ENCODE assay signal across 27 cellular contexts in genomic region chr20:9417665-9418064, GRCh38.
DNase-seq lines count a peak whose midpoint lies in the region; ATAC-seq, FAIRE-seq and TF ChIP-seq lines count a peak whose summit lies in the region.
"Had no signal": no experiment of that assay in that cellular context is flagged by ENCODE, and none has a peak within 500 bp of the region (broad histone marks: within the 10 kb centered on the region; RNA-seq: fewer than 3 reads in every experiment).

No MANE protein-coding gene starts in this region.

- peaks cover 4 to 12% (median 10%) of the 10 kb centered on the region in 3 donors for H3K36me3 ChIP-seq in tibial artery
- H3K36me3 ChIP-seq: breast epithelium, WERI-Rb-1 had no signal

- intact Hi-C loops in tibial artery (cut with DNase I; ENCODE audit: low total_unique reads): no loop called here

- no peaks in the 10 kb centered on the region for H3K27me3 ChIP-seq in tibial artery
- H3K27me3 ChIP-seq: breast epithelium had no signal

- no peak overlapping the region for H3K4me3 Mint-ChIP-seq in activated T-cell treated with anti-CD3 and anti-CD28 coated beads, Interleukin-2, amount 50 U/mL, for 72 hours
- H3K4me3 Mint-ChIP-seq: endodermal cell, nephron progenitor cell had no signal

- H3K4me1 Mint-ChIP-seq in activated T-cell treated with anti-CD3 and anti-CD28 coated beads, Interleukin-2, amount 50 U/mL, for 72 hours (ENCODE audit: low read depth): no peaks in the 10 kb centered on the region
- H3K4me1 Mint-ChIP-seq: endodermal cell, nephron progenitor cell had no signal

- H3K4me1 ChIP-seq in tibial artery: peaks cover 0 to 10% (median 0%) of the 10 kb centered on the region in 4 donors
- H3K4me1 ChIP-seq: breast epithelium, left ventricle myocardium inferior, parathyroid adenoma had no signal

- peak; percentile 70 for FAIRE-seq in RCC 7860 (lab: Jason Lieb, UNC)
- FAIRE-seq: HTR-8/SVneo had no signal

- TF ChIP-seq CTCF in fibroblast of mammary gland (conservative IDR thresholded peaks at IDR 0.05; ENCODE audit: control insufficient read depth, insufficient read depth, low read depth, low read length): no peak
- no peak for TF ChIP-seq CTCF in tibial artery (IDR thresholded peaks at IDR 0.05)

- ATAC-seq in activated T-cell treated with anti-CD3 and anti-CD28 coated beads, Interleukin-2, amount 50 U/mL, for 72 hours (replicated peaks in 1 of 2): peak; percentile 84 to 85
- peak; percentile 43 for ATAC-seq in stimulated activated naive CD8-positive, alpha-beta T cell treated with anti-CD3 and anti-CD28 coated beads, Interleukin-15, Interleukin-2, amounts not matched to agents 100 U/mL and 50 U/mL, for 24 hours
- ATAC-seq in GM21717 (IDR thresholded peaks at IDR 0.05; ENCODE audit: unreplicated experiment): no peak
- ATAC-seq: sciatic nerve had no signal

- H3K36me3 Mint-ChIP-seq in activated T-cell treated with anti-CD3 and anti-CD28 coated beads, Interleukin-2, amount 50 U/mL, for 72 hours (ENCODE audit: insufficient read depth in 2 of 2): no peaks in the 10 kb centered on the region

- DNase-seq in activated T-cell treated with anti-CD3 and anti-CD28 coated beads, Interleukin-2, amount 50 U/mL, for 72 hours: no peak
- no peak for DNase-seq in activated T-cell treated with anti-CD3 and anti-CD28 coated beads for 4 hours
- peak; percentile 53 for DNase-seq in RCC 7860 (ENCODE audit: low spot score)
- peak; percentile 74 for DNase-seq in fibroblast of mammary gland (ENCODE audit: low read depth)
- no peak for DNase-seq in stimulated activated naive CD8-positive, alpha-beta T cell treated with anti-CD3 and anti-CD28 coated beads, Interleukin-15, Interleukin-2, amounts not matched to agents 100 U/mL and 50 U/mL, for 24 hours
- DNase-seq in tibial artery: no peak
- no peak for DNase-seq in NCI-H1436 treated with DMSO at 0.1 percent for 48 hours (lab: John Stamatoyannopoulos, UW)
- DNase-seq: ACHN; activated gamma-delta T cell treated with Interleukin-2 at 50 U/mL for 16 hours; Calu3; endodermal cell; foreskin melanocyte; left ventricle myocardium inferior; NCI-H1105; NCI-H526; nephron progenitor cell; RPMI8226; stimulated activated CD8-positive, alpha-beta memory T cell treated with anti-CD3 and anti-CD28 coated beads, Interleukin-4, amount 100 ng/mL, for 48 hours; WERI-Rb-1 had no signal

- peaks cover 0 to 3% of the 10 kb centered on the region in 2 donors for H3K9me3 Mint-ChIP-seq in activated T-cell treated with anti-CD3 and anti-CD28 coated beads, Interleukin-2, amount 50 U/mL, for 72 hours
- H3K9me3 Mint-ChIP-seq: endodermal cell, nephron progenitor cell had no signal

- H3K4me3 ChIP-seq in fibroblast of mammary gland (ENCODE audit: control insufficient read depth, low read depth, low read length) (no peak overlapping the region), tibial artery (no peak overlapping the region)
- H3K4me3 ChIP-seq: breast epithelium, coronary artery, left ventricle myocardium inferior, SK-N-MC had no signal

- H3K27me3 Mint-ChIP-seq in activated T-cell treated with anti-CD3 and anti-CD28 coated beads, Interleukin-2, amount 50 U/mL, for 72 hours (ENCODE audit: low read depth): no peaks in the 10 kb centered on the region

- H3K9me3 ChIP-seq in tibial artery: no peaks in the 10 kb centered on the region
- H3K9me3 ChIP-seq: breast epithelium, left ventricle myocardium inferior had no signal

- no peak overlapping the region for H3K27ac ChIP-seq in tibial artery
- H3K27ac ChIP-seq: breast epithelium, C4-2B, coronary artery, left ventricle myocardium inferior, parathyroid adenoma, SK-N-MC, WERI-Rb-1 had no signal

- no peak overlapping the region for H3K27ac Mint-ChIP-seq in activated T-cell treated with anti-CD3 and anti-CD28 coated beads, Interleukin-2, amount 50 U/mL, for 72 hours
- H3K27ac Mint-ChIP-seq: endodermal cell, nephron progenitor cell had no signal

Comparison
In these comparisons a context has a peak if more than half of its experiments do, and no peak if none do; other contexts are left out.
1. DNase-seq: peak in RCC 7860 (single experiment) and fibroblast of mammary gland (single experiment); none in activated T-cell treated with anti-CD3 and anti-CD28 coated beads, Interleukin-2, amount 50 U/mL, for 72 hours (0 of 2), activated T-cell treated with anti-CD3 and anti-CD28 coated beads for 4 hours (single experiment), stimulated activated naive CD8-positive, alpha-beta T cell treated with anti-CD3 and anti-CD28 coated beads, Interleukin-15, Interleukin-2, amounts not matched to agents 100 U/mL and 50 U/mL, for 24 hours (single experiment), tibial artery (0 of 2) and NCI-H1436 treated with DMSO at 0.1 percent for 48 hours (single experiment).